In the genomic region with DNA sequence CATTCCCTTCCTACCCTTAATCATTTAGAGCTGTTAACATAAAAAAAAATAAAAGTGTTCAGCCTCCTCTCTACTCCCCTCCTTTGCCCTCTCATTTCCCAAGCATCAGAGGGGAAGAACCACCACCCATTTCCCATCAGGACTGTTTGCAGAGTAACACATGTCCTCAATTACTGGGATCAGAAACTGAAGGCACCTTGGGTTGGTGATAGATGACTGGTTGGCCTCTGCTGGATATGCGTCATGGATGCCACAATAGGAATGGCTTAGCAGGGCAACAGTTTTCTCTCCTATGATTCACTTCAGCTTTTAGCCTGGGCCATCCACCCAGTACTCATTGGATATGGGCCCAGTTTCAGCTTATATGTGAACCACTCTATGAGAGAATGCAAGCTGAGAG, we compare ENCODE assay signal across 16 cellular contexts. TPM values are rescaled to one million over a fixed set of nuclear protein-coding genes. Genes with fewer than 3 reads are reported as not detected.
DNase-seq lines count a peak whose midpoint lies in the region; ATAC-seq, FAIRE-seq and TF ChIP-seq lines count a peak whose summit lies in the region.
"Had no signal": no experiment of that assay in that cellular context is flagged by ENCODE, and none has a peak within 500 bp of the region (broad histone marks: within the 10 kb centered on the region; RNA-seq: fewer than 3 reads in every experiment).

No MANE protein-coding gene starts in this region.

- H3K27ac ChIP-seq in dorsolateral prefrontal cortex, result no peak overlapping the region
- H3K27ac ChIP-seq: gastrocnemius medialis, KMS-11, upper lobe of left lung had no signal

- peaks cover 3% of the 10 kb centered on the region for H3K27me3 Mint-ChIP-seq in activated T-cell treated with anti-CD3 and anti-CD28 coated beads, Interleukin-2, amount 50 U/mL, for 4 hours (ENCODE audit: low read depth)

- no peaks in the 10 kb centered on the region for H3K4me1 Mint-ChIP-seq in activated T-cell treated with anti-CD3 and anti-CD28 coated beads, Interleukin-2, amount 50 U/mL, for 4 hours (ENCODE audit: low read depth)
- H3K4me1 Mint-ChIP-seq: neural crest cell had no signal

- intact Hi-C loops in dorsolateral prefrontal cortex (cut with DNase I), result no loop called here

- H3K9me3 Mint-ChIP-seq in activated T-cell treated with anti-CD3 and anti-CD28 coated beads, Interleukin-2, amount 50 U/mL, for 4 hours, result no peaks in the 10 kb centered on the region
- H3K9me3 Mint-ChIP-seq: neural crest cell had no signal

- no peak overlapping the region for H3K4me3 ChIP-seq in HFF-Myc (replicated peaks; ENCODE audit: low read depth, low read length)
- H3K4me3 ChIP-seq in dorsolateral prefrontal cortex, result no peak overlapping the region
- H3K4me3 ChIP-seq: gastrocnemius medialis, HAP-1, upper lobe of left lung had no signal

- no peaks in the 10 kb centered on the region for H3K36me3 Mint-ChIP-seq in activated T-cell treated with anti-CD3 and anti-CD28 coated beads, Interleukin-2, amount 50 U/mL, for 4 hours (ENCODE audit: insufficient read depth)

- DNase-seq in A172 (ENCODE audit: low spot score) (peak; percentile 95), HFF-Myc (ENCODE audit: extremely low read depth, low read depth) (peak; percentile 97), astrocyte of the hippocampus (ENCODE audit: low read depth, low spot score) (peak; percentile 82), glomerular visceral epithelial cell (ENCODE audit: extremely low spot score) (peak; percentile 77), dorsolateral prefrontal cortex (no peak), HTR-8/SVneo (ENCODE audit: insufficient read length, low spot score) (no peak)
- DNase-seq in activated T-cell treated with anti-CD3 and anti-CD28 coated beads, Interleukin-2, amount 50 U/mL, for 4 hours, result no peak
- DNase-seq: activated CD4-positive, alpha-beta T cell treated with anti-CD3 and anti-CD28 coated beads for 48 hours; gastrocnemius medialis; left cardiac atrium; upper lobe of left lung had no signal

- H3K4me3 Mint-ChIP-seq in activated T-cell treated with anti-CD3 and anti-CD28 coated beads, Interleukin-2, amount 50 U/mL, for 4 hours, result no peak overlapping the region
- H3K4me3 Mint-ChIP-seq: neural crest cell had no signal

- peaks cover 0 to 2% (median 0%) of the 10 kb centered on the region in 45 donors for H3K27me3 ChIP-seq in dorsolateral prefrontal cortex
- H3K27me3 ChIP-seq: gastrocnemius medialis, upper lobe of left lung had no signal

- no peak for ATAC-seq in HG03139 (IDR thresholded peaks at IDR 0.05; ENCODE audit: unreplicated experiment)
- ATAC-seq in activated T-cell treated with anti-CD3 and anti-CD28 coated beads, Interleukin-2, amount 50 U/mL, for 4 hours, result no peak
- ATAC-seq: gastrocnemius medialis, left cardiac atrium had no signal

- no peak for FAIRE-seq in HTR-8/SVneo (lab: Jason Lieb, UNC)
- FAIRE-seq: A204.1 had no signal

- no peak for TF ChIP-seq CTCF in HFF-Myc (IDR thresholded peaks at IDR 0.05; ENCODE audit: low read depth, low read length, missing control alignments)
- no peak for TF ChIP-seq CTCF in dorsolateral prefrontal cortex (IDR thresholded peaks at IDR 0.05 in 54 of 56, conservative IDR thresholded peaks at IDR 0.05 in 2 of 56; ENCODE audit: low read depth in 1 of 56, partially characterized antibody in 56 of 56)

RNA-seq across cellular contexts. Expression of gene DUT, which starts 54.2 kb away (rescaled TPM):
- total RNA-seq in A172 (2014; rRNA removed; shearing (Covaris generic)), result 125 and 148 TPM in 2 replicates
- total RNA-seq in dorsolateral prefrontal cortex, result 100 to 1,000 TPM in 5 of 120 experiments, 10 to 100 TPM in 115; 58.8 to 107 (median 83.2) TPM
- total RNA-seq in activated T-cell treated with anti-CD3 and anti-CD28 coated beads, Interleukin-2, amount 50 U/mL, for 4 hours, result 100 to 1,000 TPM; 194 to 248 (median 214) TPM

Comparison
In these comparisons a context has a peak if more than half of its experiments do, and no peak if none do; other contexts are left out.
1. DNase-seq: peak in A172 (single experiment), HFF-Myc (single experiment), astrocyte of the hippocampus (single experiment) and glomerular visceral epithelial cell (single experiment); none in dorsolateral prefrontal cortex (0 of 10), activated T-cell treated with anti-CD3 and anti-CD28 coated beads, Interleukin-2, amount 50 U/mL, for 4 hours (single experiment) and HTR-8/SVneo (single experiment).